Comparison of ENCODE assay signal across 31 cellular contexts in genomic region chr11:68589817-68590216, GRCh38.
"Had no signal": no experiment of that assay in that cellular context is flagged by ENCODE, and none has a peak within 500 bp of the region (broad histone marks: within the 10 kb centered on the region; RNA-seq: fewer than 3 reads in every experiment).

No MANE protein-coding gene starts in this region.

- ATAC-seq: esophagus mucosa; foreskin keratinocyte; gastroesophageal sphincter; left colon; mucosa of descending colon; natural killer cell treated with Interleukin-12 subunit alpha and Interleukin-12 subunit beta and Interleukin-15 and Interleukin-18, amount 100 ng/mL, for 72 hours; pancreas; sciatic nerve; stimulated activated effector memory CD8-positive, alpha-beta T cell treated with anti-CD3 and anti-CD28 coated beads, Interleukin-12 subunit alpha, Interleukin-12 subunit beta, amount 100 ng/mL, for 72 hours; stimulated activated naive CD8-positive, alpha-beta T cell treated with anti-CD3 and anti-CD28 coated beads, Interleukin-15, Interleukin-2, amounts not matched to agents 100 U/mL and 50 U/mL, for 24 hours had no signal

- H3K4me3 Mint-ChIP-seq: immature natural killer cell; mesothelial cell of epicardium; naive B cell; natural killer cell treated with Interleukin-12 subunit alpha and Interleukin-12 subunit beta and Interleukin-15 and Interleukin-18, amount 100 ng/mL, for 72 hours; neural crest cell; stimulated activated effector memory CD8-positive, alpha-beta T cell treated with anti-CD3 and anti-CD28 coated beads, Interleukin-12 subunit alpha, Interleukin-12 subunit beta, amount 100 ng/mL, for 72 hours had no signal

- DNase-seq: dorsolateral prefrontal cortex; effector CD4-positive, alpha-beta T cell; hypothalamus; immature natural killer cell; islet precursor cell; kidney glomerular epithelial cell; left colon; mesenchymal stem cell; mucosa of descending colon; naive B cell; pancreas; retina; stimulated activated CD4-positive, alpha-beta T cell treated with anti-CD3 and anti-CD28 coated beads, Interleukin-12 subunit alpha, Interleukin-12 subunit beta, amount 100 ng/mL, for 4 hours; stimulated activated CD4-positive, alpha-beta T cell treated with anti-CD3 and anti-CD28 coated beads, Interleukin-1b, Interleukin-23, amount 100 ng/mL, for 48 hours; stimulated activated CD4-positive, alpha-beta T cell treated with anti-CD3 and anti-CD28 coated beads, Interleukin-4, amount 100 ng/mL, for 24 hours; stimulated activated naive CD8-positive, alpha-beta T cell treated with anti-CD3 and anti-CD28 coated beads, Interleukin-15, Interleukin-2, amounts not matched to agents 100 U/mL and 50 U/mL, for 24 hours; substantia nigra; testis; tibial artery; upper lobe of left lung had no signal

- H3K27me3 Mint-ChIP-seq: naive B cell; natural killer cell treated with Interleukin-12 subunit alpha and Interleukin-12 subunit beta and Interleukin-15 and Interleukin-18, amount 100 ng/mL, for 72 hours had no signal

- H3K27ac ChIP-seq: dorsolateral prefrontal cortex, epithelial cell of prostate, foreskin keratinocyte, gastroesophageal sphincter, neutrophil, pancreas, testis, tibial artery, upper lobe of left lung had no signal

- H3K4me1 Mint-ChIP-seq: mesothelial cell of epicardium, neural crest cell had no signal

- H3K4me3 ChIP-seq: dorsolateral prefrontal cortex, gastroesophageal sphincter, mucosa of descending colon, pancreas, smooth muscle cell, testis, tibial artery, upper lobe of left lung had no signal

- H3K4me1 ChIP-seq: foreskin keratinocyte, gastroesophageal sphincter, pancreas, testis, tibial artery, upper lobe of left lung had no signal

- H3K27ac Mint-ChIP-seq: mesothelial cell of epicardium had no signal

- H3K9me3 ChIP-seq: gastroesophageal sphincter, mucosa of descending colon, neutrophil, pancreas, testis, tibial artery, upper lobe of left lung had no signal

- H3K27me3 ChIP-seq: dorsolateral prefrontal cortex, foreskin keratinocyte, gastroesophageal sphincter, neutrophil, pancreas, testis, tibial artery, upper lobe of left lung had no signal

- H3K9me3 Mint-ChIP-seq: immature natural killer cell; mesothelial cell of epicardium; naive B cell; natural killer cell treated with Interleukin-12 subunit alpha and Interleukin-12 subunit beta and Interleukin-15 and Interleukin-18, amount 100 ng/mL, for 72 hours; neural crest cell; stimulated activated effector memory CD8-positive, alpha-beta T cell treated with anti-CD3 and anti-CD28 coated beads, Interleukin-12 subunit alpha, Interleukin-12 subunit beta, amount 100 ng/mL, for 72 hours had no signal
